16 cellular contexts compared by ENCODE assay signal in the genomic region with DNA sequence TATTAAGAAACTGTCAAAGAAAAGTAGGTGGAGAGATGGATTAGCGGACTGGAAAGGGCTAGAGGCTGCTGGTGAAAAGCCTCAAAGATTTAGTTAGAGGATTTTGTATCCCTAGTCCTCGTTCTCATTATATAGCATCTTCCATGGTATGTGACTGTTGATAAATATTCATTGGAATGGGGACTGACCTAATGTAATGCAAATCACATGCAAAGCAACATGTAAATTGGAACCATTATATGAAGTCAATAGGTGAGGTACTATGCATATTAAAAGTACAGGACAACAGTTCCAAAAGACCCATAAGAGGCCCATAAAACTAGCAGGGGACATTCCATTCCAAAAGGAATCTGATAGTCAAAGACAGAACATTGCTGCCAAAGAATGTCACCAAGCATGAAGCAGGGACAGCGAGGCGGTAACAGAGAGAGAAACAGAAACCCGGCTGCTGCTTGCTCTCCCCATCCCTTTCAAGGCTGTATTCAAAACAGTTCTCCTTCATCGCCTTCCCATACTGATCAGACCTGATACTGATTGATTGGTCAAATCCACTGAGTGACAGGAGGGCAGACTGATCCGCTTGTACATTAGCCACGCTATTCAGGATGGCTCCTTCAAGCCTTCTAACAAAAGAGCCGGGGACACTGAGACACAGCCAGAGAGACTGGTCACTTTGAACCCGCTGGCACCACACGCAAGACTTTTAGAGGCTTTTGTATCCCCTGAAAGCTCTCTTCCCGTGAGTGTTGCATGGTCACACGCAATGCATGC. TPM values are rescaled to one million over a fixed set of nuclear protein-coding genes. Genes with fewer than 3 reads are reported as not detected.
DNase-seq lines count a peak whose midpoint lies in the region; TF ChIP-seq lines count a peak whose summit lies in the region.
"Had no signal": no experiment of that assay in that cellular context is flagged by ENCODE, and none has a peak within 500 bp of the region (broad histone marks: within the 10 kb centered on the region; RNA-seq: fewer than 3 reads in every experiment).

No MANE protein-coding gene starts in this region.

- H3K27ac ChIP-seq in endodermal cell (ENCODE audit: low read depth, low read length): peak overlapping the region; percentile 22
- H3K27ac ChIP-seq in neuronal stem cell (replicated peaks; ENCODE audit: low read length): no peak overlapping the region
- H3K27ac ChIP-seq in caudate nucleus (ENCODE audit: low read depth, low read length): no peak overlapping the region
- H3K27ac ChIP-seq: KMS-11 had no signal

- peaks cover 3% of the 10 kb centered on the region for H3K4me1 Mint-ChIP-seq in endodermal cell

- H3K9me3 ChIP-seq in endodermal cell (ENCODE audit: control insufficient read depth, low read length) (peaks cover 8% of the 10 kb centered on the region), neuronal stem cell (replicated peaks in 1 of 2; ENCODE audit: control insufficient read depth in 2 of 2, insufficient read depth in 1 of 2, low read depth in 1 of 2, low read length in 2 of 2) (no peaks in the 10 kb centered on the region), MG63 (no peaks in the 10 kb centered on the region)

- H3K79me1 ChIP-seq in neuronal stem cell (ENCODE audit: low read depth, low read length): no peaks in the 10 kb centered on the region

- no peak overlapping the region for H3K9ac ChIP-seq in endodermal cell (ENCODE audit: extremely low read depth, low read length, poor library complexity, severe bottlenecking)
- H3K9ac ChIP-seq in neuronal stem cell (ENCODE audit: low read depth, low read length, poor library complexity): no peak overlapping the region
- H3K9ac ChIP-seq: KMS-11 had no signal

- H3K4me1 ChIP-seq in endodermal cell (ENCODE audit: control insufficient read depth, insufficient read depth, low read length): no peaks in the 10 kb centered on the region
- H3K4me1 ChIP-seq in neuronal stem cell (ENCODE audit: control insufficient read depth in 2 of 2, insufficient read depth in 1 of 2, low read depth in 1 of 2, low read length in 2 of 2): peaks cover 5 to 8% of the 10 kb centered on the region in 2 donors

- H3K36me3 ChIP-seq in H7 (replicated peaks; ENCODE audit: control insufficient read depth, insufficient read depth, low read length) (no peaks in the 10 kb centered on the region), endodermal cell (ENCODE audit: control insufficient read depth, insufficient read depth, low read length) (no peaks in the 10 kb centered on the region), neuronal stem cell (replicated peaks in 1 of 2; ENCODE audit: control insufficient read depth in 2 of 2, insufficient read depth in 2 of 2, low read length in 2 of 2) (no peaks in the 10 kb centered on the region), MG63 (no peaks in the 10 kb centered on the region)

- no peaks in the 10 kb centered on the region for H3K36me3 Mint-ChIP-seq in endodermal cell (ENCODE audit: low read depth)

- no peak for TF ChIP-seq CTCF in endodermal cell (conservative IDR thresholded peaks at IDR 0.05)

- H3K27me3 Mint-ChIP-seq in endodermal cell (ENCODE audit: insufficient read depth): peaks cover 14% of the 10 kb centered on the region

- no peak overlapping the region for H3K23ac ChIP-seq in neuronal stem cell (ENCODE audit: low read depth, low read length, poor library complexity)

- no peak overlapping the region for H2AK5ac ChIP-seq in neuronal stem cell (ENCODE audit: low read depth, low read length)

- no peak overlapping the region for H2BK15ac ChIP-seq in neuronal stem cell (ENCODE audit: low read length)

- no peak overlapping the region for H2BK12ac ChIP-seq in neuronal stem cell (ENCODE audit: low read length)

- 75 to 80% methylated on average over 12 to 13 of the region's 13 CpGs for WGBS in endodermal cell (ENCODE audit: insufficient coverage in 1 of 2, insufficient read length in 1 of 2), 2 experiments
- WGBS in neuronal stem cell (ENCODE audit: extremely low coverage in 2 of 2, insufficient read length in 2 of 2, insufficient replicate concordance in 1 of 2), 2 donors: no CpG with 5 or more reads among the region's 13 CpGs

- no peak overlapping the region for H3K4ac ChIP-seq in neuronal stem cell (ENCODE audit: low read length)

- peaks cover 3% of the 10 kb centered on the region for H3K9me3 Mint-ChIP-seq in endodermal cell

- H2AFZ ChIP-seq in neuronal stem cell (ENCODE audit: low read length): peak overlapping the region; percentile 11

- H3K14ac ChIP-seq in neuronal stem cell (ENCODE audit: low read length): no peak overlapping the region

- no peak overlapping the region for H3K4me2 ChIP-seq in neuronal stem cell (ENCODE audit: insufficient read depth, low read length, poor library complexity, severe bottlenecking)
- H3K4me2 ChIP-seq: KMS-11 had no signal

- H3K18ac ChIP-seq in neuronal stem cell (ENCODE audit: low read length): peak overlapping the region; percentile 31

- H3K4me3 ChIP-seq in H7 (ENCODE audit: insufficient read depth, low read depth, low read length): no peak overlapping the region
- H3K4me3 ChIP-seq in endodermal cell (ENCODE audit: low read length): no peak overlapping the region
- H3K4me3 ChIP-seq in neuronal stem cell (ENCODE audit: low read length in 2 of 2): no peak overlapping the region
- no peak overlapping the region for H3K4me3 ChIP-seq in MG63

- H4K8ac ChIP-seq in neuronal stem cell (ENCODE audit: low read depth, low read length): no peak overlapping the region

- no peak overlapping the region for H2BK5ac ChIP-seq in neuronal stem cell (ENCODE audit: low read length)

- no peak overlapping the region for H3K27ac Mint-ChIP-seq in endodermal cell

- H3K27me3 ChIP-seq in H7 (ENCODE audit: control insufficient read depth, insufficient read depth, low read length) (no peaks in the 10 kb centered on the region; the same call in 1 of the 2 replicates), endodermal cell (ENCODE audit: control insufficient read depth, insufficient read depth, low read length, poor library complexity, severe bottlenecking) (no peaks in the 10 kb centered on the region), neuronal stem cell (ENCODE audit: control insufficient read depth in 3 of 3, insufficient read depth in 3 of 3, low read depth in 1 of 3, low read length in 3 of 3) (no peaks in the 10 kb centered on the region), MG63 (no peaks in the 10 kb centered on the region)

- H4K91ac ChIP-seq in neuronal stem cell (ENCODE audit: low read depth, low read length, poor library complexity): no peak overlapping the region

- no peak overlapping the region for H2BK120ac ChIP-seq in neuronal stem cell (ENCODE audit: low read depth, low read length)

- no peak overlapping the region for H3K4me3 Mint-ChIP-seq in endodermal cell

- peak; percentile 29 for DNase-seq in H7
- peak; percentile 99 for DNase-seq in NCI-H526 treated with DMSO at 0.1 percent for 48 hours (lab: John Stamatoyannopoulos, UW)
- DNase-seq in endodermal cell: peak; percentile 70
- DNase-seq in neuronal stem cell (ENCODE audit: low spot score): no peak
- no peak for DNase-seq in inferior parietal cortex (ENCODE audit: extremely low spot score)
- DNase-seq in MG63: no peak
- DNase-seq in caudate nucleus (lab: John Stamatoyannopoulos, UW): no peak
- DNase-seq: COR-L47; HCEC 1CT; NCI-H1092 treated with DMSO at 0.1 percent for 48 hours; NCI-H1694 treated with DMSO at 0.1 percent for 48 hours; NCI-H345; NK-92 treated with Interleukin-12 subunit alpha and Interleukin-12 subunit beta, amount 100 ng/mL, for 24 hours; OCI-M1; SIG-M5 had no signal

RNA-seq across cellular contexts. Expression of a gene that starts 44.6 kb away (rescaled TPM):
- 0.38 and 0.52 TPM in 2 replicates for total RNA-seq in H7 (2014; rRNA removed; shearing (Covaris generic))
- 1 to 10 TPM in 1 of 2 donors, under 1 TPM in 1; 0.46 to 1.3 TPM for total RNA-seq in endodermal cell
- 35.3 TPM for polyA plus RNA-seq in endodermal cell (2013, experiment 1 of 2)
- 32.2 TPM for polyA plus RNA-seq in endodermal cell (2013, experiment 2 of 2)
- 65.2 TPM for polyA plus RNA-seq in neuronal stem cell (2013, experiment 1 of 2)
- polyA plus RNA-seq in neuronal stem cell (2013, experiment 2 of 2): 69.2 TPM
- total RNA-seq in MG63 (2014; rRNA removed; shearing (Covaris generic); ENCODE audit: low replicate concordance): 0.82 and 3.0 TPM in 2 replicates

Comparison
In these comparisons a context has a peak if more than half of its experiments do, and no peak if none do; other contexts are left out.
1. DNase-seq: peak in H7 (single experiment), NCI-H526 treated with DMSO at 0.1 percent for 48 hours (single experiment) and endodermal cell (single experiment); none in neuronal stem cell (single experiment), inferior parietal cortex (single experiment), MG63 (single experiment) and caudate nucleus (0 of 61).